8 cellular contexts compared by ENCODE assay signal in the genomic region with DNA sequence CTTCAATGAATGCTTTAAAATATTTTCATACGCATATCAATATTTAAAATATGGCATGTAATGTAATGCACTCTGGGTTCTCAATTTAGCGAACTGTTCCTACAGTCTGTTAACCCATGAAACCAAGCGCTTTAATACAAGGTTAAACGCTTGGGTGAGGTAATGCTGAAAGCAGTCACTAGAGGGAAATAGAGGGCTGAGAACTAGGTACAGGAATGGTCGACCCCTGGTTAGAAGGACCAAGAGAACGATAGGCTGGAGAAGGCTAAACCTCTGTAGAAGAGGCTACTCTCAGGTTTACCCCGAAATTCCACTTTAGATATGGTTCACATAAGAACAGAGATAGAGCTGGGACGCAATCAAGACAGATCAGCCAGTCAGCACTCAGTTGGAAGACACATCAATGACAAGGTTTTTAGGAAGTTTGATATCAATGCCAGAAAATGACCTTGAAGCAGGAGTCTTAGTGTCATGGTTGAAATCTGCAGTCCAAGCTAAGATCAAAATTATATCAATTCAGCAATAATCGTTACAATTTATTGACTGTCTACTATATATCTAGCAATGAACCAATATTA. TPM values are rescaled to one million over a fixed set of nuclear protein-coding genes. Genes with fewer than 3 reads are reported as not detected.
DNase-seq lines count a peak whose midpoint lies in the region; ATAC-seq and TF ChIP-seq lines count a peak whose summit lies in the region.

No MANE protein-coding gene starts in this region.

- H3K9me3 Mint-ChIP-seq in memory B cell, result no peaks in the 10 kb centered on the region

- no peaks in the 10 kb centered on the region for H3K36me3 Mint-ChIP-seq in memory B cell

- DNase-seq in SHP77 treated with DMSO at 0.1 percent for 48 hours (lab: John Stamatoyannopoulos, UW), result peak; percentile 9
- no peak for DNase-seq in SHP77 (lab: John Stamatoyannopoulos, UW)
- peak; percentile 55 for DNase-seq in colonic mucosa
- DNase-seq in memory B cell (ENCODE audit: low spot score in 2 of 2), result peak in 1 of 2 donors; percentile 13
- no peak for DNase-seq in putamen (ENCODE audit: low spot score)

- peak overlapping the region; percentile 55 for H3K4me2 ChIP-seq in OCI-LY3 (ENCODE audit: low read length)

- H2AFZ ChIP-seq in OCI-LY3 (ENCODE audit: low read depth, low read length), result 0 out of 2 replicates have a peak overlapping the region, but pooled peaks have one; percentile 50

- H3K9me3 ChIP-seq in OCI-LY3 (ENCODE audit: insufficient read depth, low read length) (no peaks in the 10 kb centered on the region), colonic mucosa (no peaks in the 10 kb centered on the region)

- H3K4me1 ChIP-seq in OCI-LY3 (ENCODE audit: low read length), result peaks cover 6% of the 10 kb centered on the region; the same call in 1 of the 2 replicates
- H3K4me1 ChIP-seq in colonic mucosa, result peaks cover 11% of the 10 kb centered on the region

- H3K27ac ChIP-seq in OCI-LY3 (ENCODE audit: low read length), result no peak overlapping the region
- no peak overlapping the region for H3K27ac ChIP-seq in colonic mucosa

- TF ChIP-seq CTCF in OCI-LY3 (IDR thresholded peaks at IDR 0.05; ENCODE audit: low read depth, low read length) (peak; percentile 93), colonic mucosa (IDR thresholded peaks at IDR 0.05) (peak; percentile 70)

- H3K4me3 Mint-ChIP-seq in memory B cell, result no peak overlapping the region

- H3K27me3 ChIP-seq in OCI-LY3 (ENCODE audit: low read depth, low read length), result 0 out of 2 replicates have a peak, but pooled peaks cover 13% of the 10 kb centered on the region
- H3K27me3 ChIP-seq in colonic mucosa, result no peaks in the 10 kb centered on the region

- H3K4me3 ChIP-seq in OCI-LY3 (ENCODE audit: low read length) (no peak overlapping the region), colonic mucosa (no peak overlapping the region)

- peaks cover 6% of the 10 kb centered on the region for H3K27me3 Mint-ChIP-seq in memory B cell

- intact Hi-C loops in colonic mucosa (cut with DNase I), result loop anchor here (5.0 to 10.0 kb wide), 2 partner anchors 120 to 558 kb away; no protein-coding TSS in a partner anchor

- H3K9ac ChIP-seq in OCI-LY3 (ENCODE audit: low read length), result no peak overlapping the region
- H3K9ac ChIP-seq in colonic mucosa (ENCODE audit: low read depth in 2 of 2, low read length in 2 of 2), result no peak overlapping the region

- H3K4me1 Mint-ChIP-seq in memory B cell, result peaks cover 3% of the 10 kb centered on the region

- ATAC-seq in GM21367 (IDR thresholded peaks at IDR 0.05; ENCODE audit: unreplicated experiment), result peak; percentile 96
- peak; percentile 92 for ATAC-seq in HG03520 (IDR thresholded peaks at IDR 0.05; ENCODE audit: unreplicated experiment)
- peak; percentile 66 for ATAC-seq in memory B cell (ENCODE audit: low read depth)

- no peaks in the 10 kb centered on the region for H3K36me3 ChIP-seq in OCI-LY3 (replicated peaks; ENCODE audit: low read depth, low read length)
- H3K36me3 ChIP-seq in colonic mucosa, result no peaks in the 10 kb centered on the region

- H4K20me1 ChIP-seq in OCI-LY3 (ENCODE audit: insufficient read depth, low read length), result no peaks in the 10 kb centered on the region

- no peaks in the 10 kb centered on the region for H3K79me2 ChIP-seq in OCI-LY3 (ENCODE audit: low read length)

- no peak overlapping the region for H3K27ac Mint-ChIP-seq in memory B cell

RNA-seq across cellular contexts. Expression of gene ARSJ, which starts 26.9 kb away (rescaled TPM):
- 1 to 10 TPM; 4.7 to 8.4 TPM for total RNA-seq in colonic mucosa

Comparison
In these comparisons a context has a peak if more than half of its experiments do, and no peak if none do; other contexts are left out.
1. DNase-seq: peak in SHP77 treated with DMSO at 0.1 percent for 48 hours (single experiment) and colonic mucosa (single experiment); none in SHP77 (0 of 2) and putamen (single experiment).
2. Peak in every context shown above with its lines, with median percentiles within 50 percentile points of each other: ATAC-seq.